27 cellular contexts compared by ENCODE assay signal in the genomic region with DNA sequence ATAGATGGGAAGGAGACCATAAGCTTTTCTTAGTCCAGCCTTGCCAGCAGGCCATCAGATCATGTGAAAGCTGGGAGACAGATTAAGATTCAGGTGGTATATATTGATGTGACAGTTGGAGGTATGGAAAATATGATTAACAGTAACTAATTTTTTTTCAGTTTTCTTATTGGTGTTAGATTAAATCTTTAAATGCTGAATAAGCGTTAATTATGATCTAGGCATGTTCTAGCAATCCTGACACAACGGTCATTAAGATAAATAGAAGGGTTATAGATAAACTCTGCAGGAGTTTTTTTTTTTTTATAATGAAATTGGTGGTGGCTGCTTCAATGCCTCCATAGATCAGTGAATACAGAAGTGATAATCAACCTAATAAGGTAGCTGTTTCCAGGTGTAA.
DNase-seq lines count a peak whose midpoint lies in the region; ATAC-seq, FAIRE-seq and TF ChIP-seq lines count a peak whose summit lies in the region.
"Had no signal": no experiment of that assay in that cellular context is flagged by ENCODE, and none has a peak within 500 bp of the region (broad histone marks: within the 10 kb centered on the region; RNA-seq: fewer than 3 reads in every experiment).

No MANE protein-coding gene starts in this region.

- H3K9ac ChIP-seq in HepG2 (ENCODE audit: insufficient read depth, low read depth, low read length) (no peak overlapping the region), K562 (ENCODE audit: insufficient read depth in 1 of 2, low read depth in 2 of 2, low read length in 2 of 2) (no peak overlapping the region)
- H3K9ac ChIP-seq: BLaER1 had no signal

- H3K4me2 ChIP-seq in HepG2 (ENCODE audit: low read depth, low read length) (no peak overlapping the region), K562 (ENCODE audit: insufficient read depth, low read length) (no peak overlapping the region)

- POLR2A ChIA-PET in HepG2 (lab: Yijun Ruan, JAX) = no interaction called here
- POLR2A ChIA-PET in K562 (lab: Yijun Ruan, JAX) = interaction anchor here (0.6 kb wide), 1 partner anchor 1056 kb away, joined by 3 read pairs; no protein-coding TSS in a partner anchor

- no peaks in the 10 kb centered on the region for H3K79me2 ChIP-seq in HepG2 (ENCODE audit: insufficient read depth, low read length)
- H3K79me2 ChIP-seq in K562 (ENCODE audit: control insufficient read depth, insufficient read depth, low read length) = no peaks in the 10 kb centered on the region

- H4K20me1 ChIP-seq in HepG2 (ENCODE audit: insufficient read depth, low read length) = no peaks in the 10 kb centered on the region
- H4K20me1 ChIP-seq in K562 (replicated peaks; ENCODE audit: control insufficient read depth, insufficient read depth, low read length) = no peaks in the 10 kb centered on the region; the same call in 1 of the 2 replicates
- H4K20me1 ChIP-seq: BLaER1 had no signal

- H3K27me3 ChIP-seq in HepG2 (ENCODE audit: control insufficient read depth in 1 of 2, insufficient read depth in 2 of 2, low read length in 2 of 2) = no peaks in the 10 kb centered on the region; a peak in 1 of 5 replicates
- H3K27me3 ChIP-seq in right lobe of liver = no peaks in the 10 kb centered on the region
- H3K27me3 ChIP-seq in K562 (ENCODE audit: control insufficient read depth in 2 of 2, insufficient read depth in 2 of 2, low read length in 2 of 2) = no peaks in the 10 kb centered on the region
- no peaks in the 10 kb centered on the region for H3K27me3 ChIP-seq in transverse colon
- no peaks in the 10 kb centered on the region for H3K27me3 ChIP-seq in H7 (ENCODE audit: control insufficient read depth, insufficient read depth, low read length)
- H3K27me3 ChIP-seq: BE2C, BLaER1 had no signal

- peaks cover 18% of the 10 kb centered on the region for H3K9me3 Mint-ChIP-seq in stimulated activated effector memory CD8-positive, alpha-beta T cell treated with anti-CD3 and anti-CD28 coated beads, Interleukin-12 subunit alpha, Interleukin-12 subunit beta, amount 100 ng/mL, for 72 hours

- TF ChIP-seq CTCF in HepG2 (CRISPR knock-in tag; IDR thresholded peaks at IDR 0.05) (no peak), right lobe of liver (IDR thresholded peaks at IDR 0.05) (no peak), K562 (IDR thresholded peaks at IDR 0.05 in 2 of 3, conservative IDR thresholded peaks at IDR 0.05 in 1 of 3; ENCODE audit: insufficient read depth in 2 of 3, low read depth in 1 of 3, low read length in 3 of 3) (no peak), transverse colon (IDR thresholded peaks at IDR 0.05) (no peak)

- H3K36me3 ChIP-seq in HepG2 (replicated peaks in 1 of 2; ENCODE audit: control insufficient read depth in 1 of 2, insufficient read depth in 2 of 2, low read length in 2 of 2) (no peaks in the 10 kb centered on the region), right lobe of liver (no peaks in the 10 kb centered on the region), K562 (ENCODE audit: control insufficient read depth, insufficient read depth, low read length) (no peaks in the 10 kb centered on the region), transverse colon (no peaks in the 10 kb centered on the region), H7 (replicated peaks; ENCODE audit: control insufficient read depth, insufficient read depth, low read length) (no peaks in the 10 kb centered on the region)
- H3K36me3 ChIP-seq: BE2C, BLaER1 had no signal

- H3K4me3 ChIP-seq in HepG2 (replicated peaks in 1 of 3; ENCODE audit: insufficient read depth in 1 of 3, low read depth in 2 of 3, low read length in 3 of 3) = no peak overlapping the region
- H3K4me3 ChIP-seq in right lobe of liver = no peak overlapping the region
- H3K4me3 ChIP-seq in K562 = no peak overlapping the region
- H3K4me3 ChIP-seq in transverse colon = no peak overlapping the region
- no peak overlapping the region for H3K4me3 ChIP-seq in H7 (ENCODE audit: insufficient read depth, low read depth, low read length)
- H3K4me3 ChIP-seq: BLaER1, GM12878 had no signal

- no peaks in the 10 kb centered on the region for H3K9me1 ChIP-seq in K562 (ENCODE audit: control insufficient read depth, insufficient read depth, low read length)

- no TSS peak for BruUV-seq in HepG2 (replicated peaks; lab: Mats Ljungman, UMichigan)
- BruUV-seq in K562 (replicated peaks; lab: Mats Ljungman, UMichigan) = no TSS peak

- ATAC-seq in HepG2 (no peak), right lobe of liver (no peak), K562 (no peak)
- ATAC-seq in stimulated activated effector memory CD8-positive, alpha-beta T cell treated with anti-CD3 and anti-CD28 coated beads, Interleukin-12 subunit alpha, Interleukin-12 subunit beta, amount 100 ng/mL, for 72 hours = no peak
- ATAC-seq: GM12878 had no signal

- DNase-seq in HepG2 (ENCODE audit: low spot score) (no peak), right lobe of liver (no peak), NCI-H146 (lab: John Stamatoyannopoulos, UW) (peak; percentile 89), K562 (ENCODE audit: extremely low read depth in 1 of 4, low spot score in 3 of 4) (no peak), transverse colon (no peak), H7 (no peak)
- DNase-seq in stimulated activated effector memory CD8-positive, alpha-beta T cell treated with anti-CD3 and anti-CD28 coated beads, Interleukin-12 subunit alpha, Interleukin-12 subunit beta, amount 100 ng/mL, for 72 hours (ENCODE audit: low spot score in 2 of 2) = no peak
- DNase-seq: ACHN; BE2C; C1 segment of cervical spinal cord; CD4-positive, alpha-beta memory T cell; CD4-positive, CD25-positive, alpha-beta regulatory T cell; CD8-positive, alpha-beta memory T cell; COR-L47; DMS 273 treated with DMSO at 0.1 percent for 48 hours; DMS153; DMS53; DMS79; DND-41; EL; GDM1 had no signal

- H3K36me3 Mint-ChIP-seq in stimulated activated effector memory CD8-positive, alpha-beta T cell treated with anti-CD3 and anti-CD28 coated beads, Interleukin-12 subunit alpha, Interleukin-12 subunit beta, amount 100 ng/mL, for 72 hours = no peaks in the 10 kb centered on the region
- H3K36me3 Mint-ChIP-seq: CD14-positive monocyte; CD4-positive, alpha-beta memory T cell; CD4-positive, CD25-positive, alpha-beta regulatory T cell; CD8-positive, alpha-beta memory T cell had no signal

- in situ Hi-C loops in HepG2 (cut with HindIII; ENCODE audit: extremely low pct_ligation_motif_present, low pct_unique_long_range_greater_than_20kb) (no loop called here), K562 (cut with MboI) (no loop called here), transverse colon (cut with MboI; ENCODE audit: low pct_ligation_motif_present in 1 of 4, low pct_unique_long_range_greater_than_20kb in 1 of 4, low sequenced_read_pairs in 3 of 4) (no loop called here)

- TF ChIP-seq EP300 in HepG2 (IDR thresholded peaks at IDR 0.05; ENCODE audit: low read depth in 2 of 2, low read length in 2 of 2) (no peak), HepG2 (CRISPR knock-in tag; IDR thresholded peaks at IDR 0.05; ENCODE audit: borderline replicate concordance) (no peak), K562 (IDR thresholded peaks at IDR 0.05; ENCODE audit: low read length) (no peak), transverse colon (IDR thresholded peaks at IDR 0.05; ENCODE audit: low read depth) (no peak)

- FAIRE-seq in HepG2 (lab: Jason Lieb, UNC) (no peak), K562 (lab: Jason Lieb, UNC) (no peak)
- FAIRE-seq: GM12878, GM12892, GM18507 had no signal

- intact Hi-C loops in HepG2 (cut with micrococcal nuclease; ENCODE audit: unreplicated experiment) (no loop called here), right lobe of liver (cut with DNase I) (no loop called here), K562 (cut with micrococcal nuclease) (no loop called here), transverse colon (cut with DNase I; ENCODE audit: low total_unique reads) (no loop called here)

- TF ChIP-seq RAD21 in HepG2 (CRISPR knock-in tag; IDR thresholded peaks at IDR 0.05) (no peak), K562 (CRISPR knock-in tag; conservative IDR thresholded peaks at IDR 0.05 in 1 of 2, IDR thresholded peaks at IDR 0.05 in 1 of 2) (no peak)

- CTCF ChIA-PET in HepG2 (lab: Yijun Ruan, JAX; ENCODE audit: low intra/inter-chr PET ratio, low total read pairs) = no interaction called here
- CTCF ChIA-PET in K562 (lab: Yijun Ruan, JAX; ENCODE audit: low intra/inter-chr PET ratio) = no interaction called here

- H3K27ac Mint-ChIP-seq in stimulated activated effector memory CD8-positive, alpha-beta T cell treated with anti-CD3 and anti-CD28 coated beads, Interleukin-12 subunit alpha, Interleukin-12 subunit beta, amount 100 ng/mL, for 72 hours = no peak overlapping the region
- H3K27ac Mint-ChIP-seq: CD14-positive monocyte; CD4-positive, CD25-positive, alpha-beta regulatory T cell; CD8-positive, alpha-beta memory T cell had no signal

- H3K4me3 Mint-ChIP-seq in stimulated activated effector memory CD8-positive, alpha-beta T cell treated with anti-CD3 and anti-CD28 coated beads, Interleukin-12 subunit alpha, Interleukin-12 subunit beta, amount 100 ng/mL, for 72 hours = no peak overlapping the region
- H3K4me3 Mint-ChIP-seq: CD14-positive monocyte; CD4-positive, alpha-beta memory T cell; CD4-positive, CD25-positive, alpha-beta regulatory T cell; CD8-positive, alpha-beta memory T cell had no signal

- H3K9me3 ChIP-seq in HepG2 (ENCODE audit: low read length) (no peaks in the 10 kb centered on the region), right lobe of liver (no peaks in the 10 kb centered on the region), K562 (replicated peaks; ENCODE audit: control insufficient read depth, insufficient read depth, low read depth, low read length) (no peaks in the 10 kb centered on the region; the same call in 1 of the 2 replicates), transverse colon (no peaks in the 10 kb centered on the region)
- H3K9me3 ChIP-seq: BE2C, BLaER1 had no signal

- H2AFZ ChIP-seq in HepG2 (ENCODE audit: low read length) = no peak overlapping the region
- no peak overlapping the region for H2AFZ ChIP-seq in K562 (ENCODE audit: low read depth, low read length)

- H3K4me1 Mint-ChIP-seq in stimulated activated effector memory CD8-positive, alpha-beta T cell treated with anti-CD3 and anti-CD28 coated beads, Interleukin-12 subunit alpha, Interleukin-12 subunit beta, amount 100 ng/mL, for 72 hours = no peaks in the 10 kb centered on the region
- H3K4me1 Mint-ChIP-seq: CD14-positive monocyte; CD4-positive, alpha-beta memory T cell; CD4-positive, CD25-positive, alpha-beta regulatory T cell; CD8-positive, alpha-beta memory T cell had no signal

- H3K4me1 ChIP-seq in HepG2 (ENCODE audit: insufficient read depth, low read length) (no peaks in the 10 kb centered on the region), right lobe of liver (no peaks in the 10 kb centered on the region), K562 (replicated peaks in 1 of 2; ENCODE audit: control insufficient read depth in 2 of 2, insufficient read depth in 2 of 2, low read length in 2 of 2) (no peaks in the 10 kb centered on the region), transverse colon (no peaks in the 10 kb centered on the region)
- H3K4me1 ChIP-seq: BE2C had no signal

- 0% methylated on average over 2 of the region's 2 CpGs for WGBS in HepG2 (ENCODE audit: low lambda C conversion rate)
- WGBS in right lobe of liver (ENCODE audit: insufficient coverage, low coverage, low lambda C conversion rate, missing lambda C conversion rate) = 15% methylated on average over 2 of the region's 2 CpGs
- 0% methylated on average over 2 of the region's 2 CpGs for WGBS in K562 (ENCODE audit: insufficient coverage, low coverage, missing lambda C conversion rate)
- WGBS in transverse colon (ENCODE audit: low coverage in 1 of 2), 2 donors = 41 to 66% methylated on average over 2 of the region's 2 CpGs

- TF ChIP-seq POLR2A in HepG2 (IDR thresholded peaks at IDR 0.05; ENCODE audit: insufficient read depth in 1 of 2, low read depth in 2 of 2, low read length in 2 of 2) (no peak), right lobe of liver (IDR thresholded peaks at IDR 0.05) (no peak), K562 (conservative IDR thresholded peaks at IDR 0.05) (no peak), transverse colon (IDR thresholded peaks at IDR 0.05) (no peak)

- H3K27ac ChIP-seq in HepG2 (ENCODE audit: extremely low read length, insufficient read depth, low read length) (no peak overlapping the region), right lobe of liver (no peak overlapping the region), K562 (ENCODE audit: extremely low read depth, low read depth, low read length) (no peak overlapping the region), transverse colon (no peak overlapping the region)
- H3K27ac ChIP-seq: 22Rv1, BLaER1 had no signal
